Comparison of ENCODE assay signal across 14 cellular contexts in the genomic region with DNA sequence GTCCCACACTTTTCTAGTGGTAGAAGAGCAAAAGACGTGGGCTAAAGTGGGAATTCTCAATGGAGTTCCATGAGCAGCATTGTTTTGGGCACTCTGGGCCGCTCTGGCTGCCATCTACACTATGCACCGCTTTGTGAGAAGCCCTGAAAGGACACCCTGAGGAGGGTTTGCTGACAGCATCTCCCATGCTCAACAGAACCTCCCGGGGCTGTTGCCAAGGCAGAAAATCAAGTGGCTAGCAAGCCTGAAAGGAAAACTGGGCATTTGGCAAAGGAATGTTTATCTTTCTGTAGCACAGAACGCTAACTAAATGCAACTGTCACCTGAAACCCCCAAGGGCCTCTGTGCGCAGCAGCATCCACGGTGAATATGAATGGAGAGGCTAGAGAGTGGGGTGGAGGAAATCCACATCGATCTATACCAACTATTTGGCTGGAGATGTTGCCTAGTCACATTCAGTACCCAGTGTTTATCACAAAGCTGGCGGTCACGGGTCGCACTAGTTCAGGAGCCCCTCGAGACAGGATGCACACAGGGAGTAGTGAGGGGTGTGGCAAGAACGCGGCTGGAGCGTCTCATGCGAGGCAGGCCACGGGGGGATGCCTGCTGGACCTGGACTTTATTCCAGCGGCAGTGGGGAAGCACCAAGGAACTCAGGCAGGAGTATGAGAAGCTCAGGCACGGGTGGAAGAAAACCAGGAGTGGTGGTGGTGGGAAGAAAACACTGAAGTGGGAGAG. TPM values are rescaled to one million over a fixed set of nuclear protein-coding genes. Genes with fewer than 3 reads are reported as not detected.
DNase-seq lines count a peak whose midpoint lies in the region; ATAC-seq and TF ChIP-seq lines count a peak whose summit lies in the region.
"Had no signal": no experiment of that assay in that cellular context is flagged by ENCODE, and none has a peak within 500 bp of the region (broad histone marks: within the 10 kb centered on the region; RNA-seq: fewer than 3 reads in every experiment).

No MANE protein-coding gene starts in this region.

- CTCF ChIA-PET in Caco-2 (lab: Charles Lee): interaction anchor here (0.6 to 1.0 kb wide), 2 partner anchors 109 to 162 kb away, joined by 3 to 5 read pairs; partner anchors contain the start of gene C12orf75

- H3K4me3 Mint-ChIP-seq in Caco-2 (ENCODE audit: unreplicated experiment): no peak overlapping the region
- H3K4me3 Mint-ChIP-seq in brain: no peak overlapping the region
- no peak overlapping the region for H3K4me3 Mint-ChIP-seq in neural crest cell
- H3K4me3 Mint-ChIP-seq: activated CD4-positive, alpha-beta T cell treated with anti-CD3 and anti-CD28 coated beads, Interleukin-2, amount 10 ng/mL, durations not matched to agents 7 days and 5 days; IgD-negative memory B cell had no signal

- no peaks in the 10 kb centered on the region for H3K27me3 Mint-ChIP-seq in Caco-2 (ENCODE audit: insufficient read depth, unreplicated experiment)
- no peaks in the 10 kb centered on the region for H3K27me3 Mint-ChIP-seq in brain
- H3K27me3 Mint-ChIP-seq in neural crest cell (ENCODE audit: low read depth): no peaks in the 10 kb centered on the region
- H3K27me3 Mint-ChIP-seq: activated CD4-positive, alpha-beta T cell treated with anti-CD3 and anti-CD28 coated beads, Interleukin-2, amount 10 ng/mL, durations not matched to agents 7 days and 5 days; IgD-negative memory B cell had no signal

- H3K4me1 Mint-ChIP-seq in Caco-2 (ENCODE audit: low read depth, unreplicated experiment) (peaks cover 30% of the 10 kb centered on the region), brain (peaks cover 41% of the 10 kb centered on the region), neural crest cell (peaks cover 19% of the 10 kb centered on the region)

- H3K4me3 ChIP-seq in Caco-2 (ENCODE audit: low read depth, low read length): no peak overlapping the region
- H3K4me3 ChIP-seq in aorta (ENCODE audit: low read length in 2 of 2): no peak overlapping the region
- H3K4me3 ChIP-seq in spleen: no peak overlapping the region

- H3K36me3 ChIP-seq in Caco-2 (ENCODE audit: control insufficient read depth, insufficient read depth, low read length): peaks cover 3% of the 10 kb centered on the region
- H3K36me3 ChIP-seq in aorta (ENCODE audit: control insufficient read depth in 1 of 2, insufficient read depth in 2 of 2, low read length in 1 of 2): peaks cover 2 to 7% of the 10 kb centered on the region in 2 donors
- peaks cover 0 to 82% (median 29%) of the 10 kb centered on the region in 6 donors for H3K36me3 ChIP-seq in spleen

- H3K27me3 ChIP-seq in Caco-2 (replicated peaks; ENCODE audit: control insufficient read depth, insufficient read depth, low read length) (no peaks in the 10 kb centered on the region), aorta (ENCODE audit: control insufficient read depth in 1 of 2, insufficient read depth in 2 of 2, low read length in 1 of 2) (no peaks in the 10 kb centered on the region), spleen (replicated peaks in 1 of 7) (no peaks in the 10 kb centered on the region)

- ATAC-seq in aorta (ENCODE audit: low FRiP score) (no peak), GM18498 (IDR thresholded peaks at IDR 0.05; ENCODE audit: unreplicated experiment) (no peak)

- no peaks in the 10 kb centered on the region for H3K9me3 Mint-ChIP-seq in Caco-2 (ENCODE audit: unreplicated experiment)
- H3K9me3 Mint-ChIP-seq in brain: no peaks in the 10 kb centered on the region
- no peaks in the 10 kb centered on the region for H3K9me3 Mint-ChIP-seq in neural crest cell
- H3K9me3 Mint-ChIP-seq: activated CD4-positive, alpha-beta T cell treated with anti-CD3 and anti-CD28 coated beads, Interleukin-2, amount 10 ng/mL, durations not matched to agents 7 days and 5 days; IgD-negative memory B cell had no signal

- intact Hi-C loops in Caco-2 (cut with micrococcal nuclease; ENCODE audit: unreplicated experiment): loop anchor here (1.0 to 5.0 kb wide), 3 partner anchors 8 to 96 kb away; no protein-coding TSS in a partner anchor
- intact Hi-C loops in aorta (cut with DNase I): loop anchor here in 1 of 2 donors (10.0 kb wide), 1 partner anchor 163 kb away; no protein-coding TSS in a partner anchor
- intact Hi-C loops in spleen (cut with DNase I; ENCODE audit: low total_unique reads): no loop called here

- BruUV-seq in Caco-2 (replicated peaks; lab: Mats Ljungman, UMichigan): no TSS peak

- H3K9me3 ChIP-seq in Caco-2: no peaks in the 10 kb centered on the region
- no peaks in the 10 kb centered on the region for H3K9me3 ChIP-seq in aorta (ENCODE audit: control insufficient read depth, low read length)
- H3K9me3 ChIP-seq in spleen: no peaks in the 10 kb centered on the region

- WGBS in aorta, 2 donors: 69 to 71% methylated on average over 19 of the region's 19 CpGs
- WGBS in spleen, 5 donors: 78 to 90% (median 87%) methylated on average over 18 to 19 of the region's 19 CpGs

- DNase-seq in Caco-2: no peak
- peak; percentile 82 for DNase-seq in NCI-H2029 (lab: John Stamatoyannopoulos, UW)
- no peak for DNase-seq in neural crest cell (ENCODE audit: low read depth, low spot score)
- no peak for DNase-seq in aorta
- DNase-seq in spleen: no peak
- no peak for DNase-seq in H4 (ENCODE audit: low spot score)
- DNase-seq: activated CD4-positive, alpha-beta T cell treated with anti-CD3 and anti-CD28 coated beads, Interleukin-2, amount 10 ng/mL, durations not matched to agents 7 days and 5 days; NCI-H1048; SHP77; stimulated activated naive CD4-positive, alpha-beta T cell; T1000 had no signal

- TF ChIP-seq CTCF in Caco-2 (IDR thresholded peaks at IDR 0.05; ENCODE audit: insufficient read depth in 1 of 2, low read depth in 1 of 2, low read length in 1 of 2, severe bottlenecking in 1 of 2, unreplicated experiment in 1 of 2) (no peak), brain (conservative IDR thresholded peaks at IDR 0.05) (no peak), neural crest cell (conservative IDR thresholded peaks at IDR 0.05) (no peak), spleen (IDR thresholded peaks at IDR 0.05 in 8 of 11, conservative IDR thresholded peaks at IDR 0.05 in 3 of 11) (no peak)

- peaks cover 15% of the 10 kb centered on the region; the same call in 1 of the 2 replicates for H3K4me1 ChIP-seq in Caco-2
- H3K4me1 ChIP-seq in aorta (ENCODE audit: control insufficient read depth in 1 of 2, insufficient read depth in 2 of 2, low read length in 2 of 2): peaks cover 3 to 4% of the 10 kb centered on the region in 2 donors
- peaks cover 24 to 87% (median 50%) of the 10 kb centered on the region in 6 donors for H3K4me1 ChIP-seq in spleen

- POLR2A ChIA-PET in Caco-2 (lab: Charles Lee): interaction anchor here (1.9 kb wide), 1 partner anchor 14 kb away, joined by 9 read pairs; the partner anchor contains the start of gene APPL2

- no peak overlapping the region for H3K27ac ChIP-seq in aorta (ENCODE audit: low read depth in 1 of 2, low read length in 2 of 2)
- H3K27ac ChIP-seq in spleen: peak overlapping the region in 4 of 8 donors; percentile 52 to 75 (median 63)

- H3K36me3 Mint-ChIP-seq in Caco-2 (ENCODE audit: insufficient read depth, unreplicated experiment) (peaks cover 19% of the 10 kb centered on the region), brain (peaks cover 60% of the 10 kb centered on the region), neural crest cell (ENCODE audit: low read depth) (peaks cover 4% of the 10 kb centered on the region)

- no peak for TF ChIP-seq POLR2A in spleen (IDR thresholded peaks at IDR 0.05)

- H3K27ac Mint-ChIP-seq in Caco-2 (ENCODE audit: unreplicated experiment) (peak overlapping the region; percentile 11), brain (peak overlapping the region in 3 of 5 experiments; percentile 12 to 61 (median 29)), neural crest cell (ENCODE audit: unreplicated experiment) (peak overlapping the region; percentile 95)
- H3K27ac Mint-ChIP-seq: activated CD4-positive, alpha-beta T cell treated with anti-CD3 and anti-CD28 coated beads, Interleukin-2, amount 10 ng/mL, durations not matched to agents 7 days and 5 days had no signal

RNA-seq across cellular contexts. Expression of gene APPL2, which starts 14.2 kb away (rescaled TPM):
- total RNA-seq in Caco-2 (2022) (49.2 and 56.0 TPM in 2 replicates), neural crest cell (51.2 and 51.8 TPM in 2 replicates), aorta (10 to 100 TPM; 43.9 to 65.2 TPM), spleen (10 to 100 TPM; 35.9 to 75.6 (median 46.7) TPM)
- polyA plus RNA-seq in brain (ENCODE audit: insufficient read depth, low read depth, low replicate concordance) (33.0 TPM), aorta (10 to 100 TPM; 15.0 to 48.8 TPM), spleen (10 to 100 TPM; 11.0 to 12.8 (median 12.2) TPM)
- total RNA-seq in H4 (2014; rRNA removed; shearing (Covaris generic)): 12.0 and 12.3 TPM in 2 replicates

Comparison
In these comparisons a context has a peak if more than half of its experiments do, and no peak if none do; other contexts are left out.
1. H3K27ac Mint-ChIP-seq: peak in every context shown above with its lines; median percentile 95 in neural crest cell; 29 in brain; 11 in Caco-2.